Comparison of ENCODE assay signal across 1 cellular context in genomic region chr3:160169139-160169830, GRCh38.
TF ChIP-seq lines count a peak whose summit lies in the region.

No MANE protein-coding gene starts in this region.

TF ChIP-seq in GM23338, 12 proteins besides CTCF, POLR2A, EP300 and RAD21 (continued from another document):
- TF ChIP-seq ZNF462 (CRISPR knock-in tag; IDR thresholded peaks at IDR 0.05), result no peak
- no peak for TF ChIP-seq JUNB (IDR thresholded peaks at IDR 0.05; ENCODE audit: unreplicated experiment)
- no peak for TF ChIP-seq EZH2phosphoT487 (IDR thresholded peaks at IDR 0.05; ENCODE audit: unreplicated experiment)
